In the genomic region with DNA sequence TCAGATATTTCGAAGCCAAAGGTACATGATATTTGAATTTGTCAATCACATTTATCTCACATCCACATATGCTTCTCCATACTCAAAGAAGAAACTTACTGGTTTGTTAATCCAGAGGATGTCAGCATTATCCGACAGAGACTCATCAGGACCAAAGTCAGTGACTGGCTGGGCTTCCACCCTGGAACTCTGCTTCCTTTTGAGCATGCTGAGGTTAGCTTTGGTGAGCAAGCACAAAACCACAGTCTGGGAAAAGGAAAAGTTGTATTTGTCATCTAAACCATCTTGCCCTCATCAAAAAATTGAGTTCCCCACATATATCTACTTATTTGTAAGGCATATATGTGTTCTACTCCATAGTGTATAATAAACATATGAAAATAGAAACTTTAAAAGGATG, we compare ENCODE assay signal across 1 cellular context.
TF ChIP-seq lines count a peak whose summit lies in the region.

No MANE protein-coding gene starts in this region.

TF ChIP-seq in endothelial cell of umbilical vein, 7 proteins besides CTCF, POLR2A, EP300 and RAD21:
- TF ChIP-seq JUN (IDR thresholded peaks at IDR 0.05; ENCODE audit: borderline replicate concordance, insufficient read depth, insufficient read length, low read depth) (no peak), FOS (IDR thresholded peaks at IDR 0.05; ENCODE audit: borderline replicate concordance, insufficient read depth, low read length) (peak; percentile 21)
